9 cellular contexts compared by ENCODE assay signal in the genomic region with DNA sequence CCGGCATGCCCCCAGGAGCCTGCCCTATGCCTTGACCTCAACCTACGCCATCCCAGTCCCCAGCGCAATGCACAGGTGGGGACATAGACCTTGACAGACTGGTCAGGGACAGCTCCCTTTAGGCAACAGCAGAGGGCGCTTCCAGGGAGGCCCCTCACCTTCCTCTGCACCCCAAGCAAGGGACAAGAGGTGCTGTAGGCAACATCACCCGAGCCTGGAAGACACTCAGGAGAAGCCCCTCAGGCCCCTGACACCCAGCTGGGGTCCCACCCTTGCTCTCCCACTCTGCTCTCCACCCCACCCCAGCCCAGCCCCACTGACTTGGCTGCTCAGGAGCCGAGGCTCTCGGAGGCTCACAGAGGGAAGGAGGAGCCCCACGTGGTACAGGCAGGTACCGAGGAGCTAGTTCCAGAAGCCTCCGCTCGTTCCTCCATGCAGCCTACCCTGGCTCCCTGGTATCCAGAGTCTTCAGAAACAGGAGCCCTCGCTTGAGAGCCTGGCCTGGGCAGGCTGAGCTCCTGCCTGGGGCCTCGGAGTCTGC. TPM values are rescaled to one million over a fixed set of nuclear protein-coding genes. Genes with fewer than 3 reads are reported as not detected.
DNase-seq lines count a peak whose midpoint lies in the region; ATAC-seq and TF ChIP-seq lines count a peak whose summit lies in the region.
"Had no signal": no experiment of that assay in that cellular context is flagged by ENCODE, and none has a peak within 500 bp of the region (broad histone marks: within the 10 kb centered on the region; RNA-seq: fewer than 3 reads in every experiment).

No MANE protein-coding gene starts in this region.

- peak; percentile 57; the same call in 1 of the 2 replicates for TF ChIP-seq RAD21 in Ishikawa (IDR thresholded peaks at IDR 0.05; ENCODE audit: low read depth)

- no peak for TF ChIP-seq EP300 in Ishikawa (IDR thresholded peaks at IDR 0.05; ENCODE audit: borderline replicate concordance)

- TF ChIP-seq CTCF in cardiac fibroblast (IDR thresholded peaks at IDR 0.05; ENCODE audit: low read depth, low read length): peak; percentile 56

- no peak for ATAC-seq in GM18867 (IDR thresholded peaks at IDR 0.05; ENCODE audit: unreplicated experiment)

- no peak overlapping the region for H3K4me3 ChIP-seq in cardiac fibroblast (replicated peaks in 1 of 2; ENCODE audit: low read depth in 2 of 2, low read length in 2 of 2)

- DNase-seq in activated CD8-positive, alpha-beta memory T cell treated with anti-CD3 and anti-CD28 coated beads for 24 hours: peak; percentile 62
- DNase-seq in activated CD8-positive, alpha-beta memory T cell treated with anti-CD3 and anti-CD28 coated beads, Interleukin-2, amount 50 U/mL, for 4 hours: no peak
- DNase-seq in cardiac fibroblast (ENCODE audit: low read depth in 2 of 2) (peak; percentile 34 to 39), myocyte (ENCODE audit: low read depth) (peak; percentile 17), NCI-H774 (lab: John Stamatoyannopoulos, UW) (no peak)
- DNase-seq in activated naive CD4-positive, alpha-beta T cell (lab: John Stamatoyannopoulos, UW): no peak

TF ChIP-seq in Ishikawa, 13 proteins besides CTCF, POLR2A, EP300 and RAD21:
- TF ChIP-seq TEAD4 (IDR thresholded peaks at IDR 0.05) (no peak), EGR1 (IDR thresholded peaks at IDR 0.05) (no peak)
- TF ChIP-seq, protein P1, sequence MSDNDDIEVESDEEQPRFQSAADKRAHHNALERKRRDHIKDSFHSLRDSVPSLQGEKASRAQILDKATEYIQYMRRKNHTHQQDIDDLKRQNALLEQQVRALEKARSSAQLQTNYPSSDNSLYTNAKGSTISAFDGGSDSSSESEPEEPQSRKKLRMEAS (IDR thresholded peaks at IDR 0.05): no peak

RNA-seq across cellular contexts. Expression of gene WNT3A, which starts 2.4 kb away (rescaled TPM):
- not detected in 2 replicates for total RNA-seq in myocyte
- polyA plus RNA-seq in myocyte (2012): 0.03 TPM
- total RNA-seq: pulmonary artery endothelial cell had no signal

RNA-seq across cellular contexts. Expression of gene WNT9A, which starts 56.7 kb away (rescaled TPM):
- 6.5 and 10.6 TPM in 2 replicates for total RNA-seq in myocyte
- polyA plus RNA-seq in myocyte (2012): 11.8 TPM

Comparison
In these comparisons a context has a peak if more than half of its experiments do, and no peak if none do; other contexts are left out.
1. DNase-seq: peak in activated CD8-positive, alpha-beta memory T cell treated with anti-CD3 and anti-CD28 coated beads for 24 hours (single experiment), cardiac fibroblast (2 of 2) and myocyte (single experiment); none in activated CD8-positive, alpha-beta memory T cell treated with anti-CD3 and anti-CD28 coated beads, Interleukin-2, amount 50 U/mL, for 4 hours (single experiment), NCI-H774 (single experiment) and activated naive CD4-positive, alpha-beta T cell (0 of 4).